In the genomic region with DNA sequence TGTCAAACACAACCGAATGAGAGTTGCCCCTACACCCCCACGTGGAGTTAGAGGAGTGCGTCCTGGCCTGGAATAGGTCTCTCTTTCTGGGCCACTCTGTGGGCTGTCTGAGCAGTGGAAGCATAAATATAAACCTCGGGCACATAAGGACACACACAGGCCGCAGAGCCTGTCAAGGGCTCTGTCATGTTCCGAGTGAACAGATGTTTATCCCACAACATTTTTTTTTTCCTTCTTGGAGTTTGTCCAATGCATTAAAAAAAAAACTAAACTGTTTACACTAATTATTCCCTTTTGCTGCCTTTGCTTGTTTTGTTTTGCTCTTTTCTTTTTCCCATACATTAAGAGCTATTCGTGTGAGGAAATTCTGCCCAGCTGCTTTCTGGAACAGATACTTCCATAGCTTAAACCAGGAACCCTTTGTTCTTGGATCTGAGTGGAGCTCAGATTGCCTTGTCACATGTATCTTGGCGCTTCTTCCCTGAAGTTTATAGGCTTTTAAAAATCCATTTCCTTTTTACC, we compare ENCODE assay signal across 12 cellular contexts.
A peak's percentile ranks its signal among the peaks of the same experiment; 100 is the strongest.
DNase-seq lines count a peak whose midpoint lies in the region; ATAC-seq and TF ChIP-seq lines count a peak whose summit lies in the region.
"Had no signal": no experiment of that assay in that cellular context is flagged by ENCODE, and none has a peak within 500 bp of the region (broad histone marks: within the 10 kb centered on the region; RNA-seq: fewer than 3 reads in every experiment).

No MANE protein-coding gene starts in this region.

- H3K4me1 Mint-ChIP-seq in Caco-2 (ENCODE audit: low read depth, unreplicated experiment), result peaks cover 49% of the 10 kb centered on the region
- H3K4me1 Mint-ChIP-seq in natural killer cell, result no peaks in the 10 kb centered on the region
- H3K4me1 Mint-ChIP-seq: CD4-positive, alpha-beta memory T cell had no signal

- H3K27ac Mint-ChIP-seq in Caco-2 (ENCODE audit: unreplicated experiment) (peak overlapping the region; percentile 45), natural killer cell (no peak overlapping the region)
- H3K27ac Mint-ChIP-seq: CD4-positive, alpha-beta memory T cell had no signal

- H3K4me2 ChIP-seq in GM23248 (ENCODE audit: unreplicated experiment), result no peak overlapping the region

- H3K36me3 ChIP-seq in Caco-2 (ENCODE audit: control insufficient read depth, insufficient read depth, low read length), result 0 out of 2 replicates have a peak, but pooled peaks cover 1% of the 10 kb centered on the region
- no peaks in the 10 kb centered on the region for H3K36me3 ChIP-seq in psoas muscle (ENCODE audit: insufficient read depth in 1 of 2, low read depth in 1 of 2)
- H3K36me3 ChIP-seq in GM23248 (ENCODE audit: low read depth), result no peaks in the 10 kb centered on the region

- no peaks in the 10 kb centered on the region for H3K9me3 ChIP-seq in Caco-2
- H3K9me3 ChIP-seq in psoas muscle, result no peaks in the 10 kb centered on the region
- H3K9me3 ChIP-seq in GM23248 (ENCODE audit: low read depth), result no peaks in the 10 kb centered on the region

- H3K4me1 ChIP-seq in Caco-2 (peaks cover 38% of the 10 kb centered on the region), psoas muscle (peaks cover 40% of the 10 kb centered on the region), GM23248 (ENCODE audit: insufficient read depth) (peaks cover 36% of the 10 kb centered on the region)

- peaks cover 4% of the 10 kb centered on the region for H3K9me3 Mint-ChIP-seq in Caco-2 (ENCODE audit: unreplicated experiment)
- H3K9me3 Mint-ChIP-seq in natural killer cell, result no peaks in the 10 kb centered on the region
- H3K9me3 Mint-ChIP-seq: CD4-positive, alpha-beta memory T cell had no signal

- H3K36me3 Mint-ChIP-seq in Caco-2 (ENCODE audit: insufficient read depth, unreplicated experiment), result peaks cover 12% of the 10 kb centered on the region
- no peaks in the 10 kb centered on the region for H3K36me3 Mint-ChIP-seq in natural killer cell

- WGBS in psoas muscle, 3 donors, result 6 to 8% (median 7%) methylated on average over 8 of the region's 8 CpGs
- 21 to 28% methylated on average over 8 of the region's 8 CpGs for WGBS in GM23248 (ENCODE audit: low coverage in 1 of 2, low lambda C conversion rate in 2 of 2, missing lambda C conversion rate in 2 of 2), 2 experiments

- H3K4me3 Mint-ChIP-seq in Caco-2 (ENCODE audit: unreplicated experiment), result no peak overlapping the region
- H3K4me3 Mint-ChIP-seq in natural killer cell, result no peak overlapping the region
- H3K4me3 Mint-ChIP-seq: CD4-positive, alpha-beta memory T cell had no signal

- CTCF ChIA-PET in Caco-2 (lab: Charles Lee), result interaction anchor here (1.6 kb wide), 1 partner anchor 10 kb away, joined by 3 read pairs; no protein-coding TSS in a partner anchor

- no peaks in the 10 kb centered on the region for H3K9me2 ChIP-seq in GM23248 (ENCODE audit: insufficient read depth)

- peaks cover 15% of the 10 kb centered on the region; the same call in 1 of the 2 replicates for H3F3A ChIP-seq in GM23248 (ENCODE audit: insufficient read depth)

- ATAC-seq in psoas muscle, result peak; percentile 91 to 96 (median 92)
- ATAC-seq in natural killer cell, result no peak
- ATAC-seq: HCT116; stimulated activated naive CD8-positive, alpha-beta T cell treated with anti-CD3 and anti-CD28 coated beads, Interleukin-15, Interleukin-2, amounts not matched to agents 100 U/mL and 50 U/mL, for 24 hours had no signal

- DNase-seq in Caco-2 (no peak), RPMI7951 (ENCODE audit: low read depth) (peak; percentile 91), foreskin melanocyte (peak; percentile 90), psoas muscle (peak; percentile 48 to 78), NCI-H146 (lab: John Stamatoyannopoulos, UW) (no peak), NCI-H526 treated with DMSO at 0.1 percent for 48 hours (lab: John Stamatoyannopoulos, UW) (no peak), GM23248 (no peak), natural killer cell (no peak)
- DNase-seq: CD4-positive, alpha-beta memory T cell; NCI-H524 treated with DMSO at 0.1 percent for 48 hours; stimulated activated naive CD8-positive, alpha-beta T cell treated with anti-CD3 and anti-CD28 coated beads, Interleukin-15, Interleukin-2, amounts not matched to agents 100 U/mL and 50 U/mL, for 24 hours had no signal

- no TSS peak for BruUV-seq in Caco-2 (replicated peaks; lab: Mats Ljungman, UMichigan)

- peak overlapping the region; percentile 84 for H3K27ac ChIP-seq in psoas muscle
- no peak overlapping the region for H3K27ac ChIP-seq in GM23248

- TF ChIP-seq CTCF in Caco-2 (IDR thresholded peaks at IDR 0.05; ENCODE audit: insufficient read depth in 1 of 2, low read depth in 1 of 2, low read length in 1 of 2, severe bottlenecking in 1 of 2, unreplicated experiment in 1 of 2), result no peak
- TF ChIP-seq CTCF in psoas muscle (IDR thresholded peaks at IDR 0.05), result no peak
- TF ChIP-seq CTCF in natural killer cell (IDR thresholded peaks at IDR 0.05), result no peak

- POLR2A ChIA-PET in Caco-2 (lab: Charles Lee), result interaction anchor here (0.7 kb wide), 2 partner anchors 9 to 71 kb away, joined by 3 read pairs; no protein-coding TSS in a partner anchor

- H3K9ac ChIP-seq in GM23248, result no peak overlapping the region

- no peak overlapping the region for H3K4me3 ChIP-seq in Caco-2 (ENCODE audit: low read depth, low read length)
- peak overlapping the region; percentile 2 for H3K4me3 ChIP-seq in psoas muscle
- H3K4me3 ChIP-seq in GM23248, result no peak overlapping the region

- no peak overlapping the region for H2AFZ ChIP-seq in GM23248

- in situ Hi-C loops in GM23248 (cut with MboI), result no loop called here

- no peaks in the 10 kb centered on the region for H3K27me3 ChIP-seq in Caco-2 (replicated peaks; ENCODE audit: control insufficient read depth, insufficient read depth, low read length)
- H3K27me3 ChIP-seq in psoas muscle (ENCODE audit: insufficient read depth in 3 of 3, low read length in 2 of 3), result no peaks in the 10 kb centered on the region
- no peaks in the 10 kb centered on the region for H3K27me3 ChIP-seq in GM23248 (replicated peaks; ENCODE audit: insufficient read depth)

- no peaks in the 10 kb centered on the region for H3K79me2 ChIP-seq in GM23248 (ENCODE audit: insufficient read depth)

- no peaks in the 10 kb centered on the region for H4K20me1 ChIP-seq in GM23248 (ENCODE audit: insufficient read depth)

- H3K27me3 Mint-ChIP-seq in Caco-2 (ENCODE audit: insufficient read depth, unreplicated experiment) (no peaks in the 10 kb centered on the region), natural killer cell (ENCODE audit: low read depth in 2 of 2) (no peaks in the 10 kb centered on the region)
- H3K27me3 Mint-ChIP-seq: CD4-positive, alpha-beta memory T cell had no signal

- intact Hi-C loops in Caco-2 (cut with micrococcal nuclease; ENCODE audit: unreplicated experiment) (no loop called here), psoas muscle (cut with DNase I) (loop anchor here (10.0 kb wide), 1 partner anchor 230 kb away; a partner anchor contains a TSS), natural killer cell (cut with micrococcal nuclease) (no loop called here)

Comparison
In these comparisons a context has a peak if more than half of its experiments do, and no peak if none do; other contexts are left out.
1. DNase-seq: peak in RPMI7951 (single experiment), foreskin melanocyte (single experiment) and psoas muscle (2 of 2); none in Caco-2 (0 of 2), NCI-H146 (single experiment), NCI-H526 treated with DMSO at 0.1 percent for 48 hours (single experiment), GM23248 (single experiment) and natural killer cell (single experiment).
2. ATAC-seq: peak in psoas muscle (4 of 4); none in natural killer cell (0 of 3).
3. intact Hi-C loops: an anchor here in psoas muscle (10.0 kb wide); none called in Caco-2 and natural killer cell.